14 cellular contexts compared by ENCODE assay signal in genomic region chr14:50533806-50534205, GRCh38. TPM values are rescaled to one million over a fixed set of nuclear protein-coding genes. Genes with fewer than 3 reads are reported as not detected.
DNase-seq lines count a peak whose midpoint lies in the region; ATAC-seq and TF ChIP-seq lines count a peak whose summit lies in the region.
"Had no signal": no experiment of that assay in that cellular context is flagged by ENCODE, and none has a peak within 500 bp of the region (broad histone marks: within the 10 kb centered on the region; RNA-seq: fewer than 3 reads in every experiment).

No MANE protein-coding gene starts in this region.

- H3K36me3 ChIP-seq in BLaER1 (peaks cover 4% of the 10 kb centered on the region; the same call in 1 of the 2 replicates), MM.1S (replicated peaks; ENCODE audit: insufficient read depth, low read length) (no peaks in the 10 kb centered on the region), mammary epithelial cell (ENCODE audit: insufficient read depth, low read length) (no peaks in the 10 kb centered on the region)
- H3K36me3 ChIP-seq: adrenal gland had no signal

- H3K79me2 ChIP-seq in MM.1S (ENCODE audit: low read length) (peaks cover 31% of the 10 kb centered on the region), mammary epithelial cell (ENCODE audit: insufficient read depth, low read length) (peaks cover 35% of the 10 kb centered on the region)

- no peaks in the 10 kb centered on the region for H3K27me3 ChIP-seq in BLaER1
- no peaks in the 10 kb centered on the region for H3K27me3 ChIP-seq in MM.1S (replicated peaks; ENCODE audit: insufficient read depth, low read length)
- H3K27me3 ChIP-seq in mammary epithelial cell (ENCODE audit: insufficient read depth, low read length), result no peaks in the 10 kb centered on the region
- H3K27me3 ChIP-seq: adrenal gland had no signal

- H3K27me3 Mint-ChIP-seq in neural crest cell (ENCODE audit: low read depth), result no peaks in the 10 kb centered on the region

- H3K36me3 Mint-ChIP-seq in neural crest cell (ENCODE audit: low read depth), result peaks cover 6% of the 10 kb centered on the region

- H3K9ac ChIP-seq in BLaER1 (no peak overlapping the region), MM.1S (ENCODE audit: low read length) (no peak overlapping the region), mammary epithelial cell (ENCODE audit: insufficient read depth, low read length) (peak overlapping the region; percentile 62)
- H3K9ac ChIP-seq: parathyroid adenoma had no signal

- DNase-seq in MM.1S (no peak), mammary epithelial cell (peak; percentile 73), neural crest cell (ENCODE audit: low read depth, low spot score) (no peak), AML-193 (lab: John Stamatoyannopoulos, UW) (no peak)
- DNase-seq: activated CD4-positive, CD25-positive, alpha-beta regulatory T cell treated with anti-CD3 and anti-CD28 coated beads, Interleukin-2, amount 50 U/mL, for 72 hours; activated T-cell treated with anti-CD3 and anti-CD28 coated beads, Interleukin-2, amount 50 U/mL, for 48 hours; DND-41; T-helper 1 cell had no signal

- in situ Hi-C loops in mammary epithelial cell (cut with MboI; ENCODE audit: low sequenced_read_pairs in 2 of 2), result loop anchor here in 1 of 2 donors (25.0 kb wide), 1 partner anchor 672 kb away; the partner anchor contains the start of gene NEMF

- dilution Hi-C loops in mammary epithelial cell (cut with HindIII; ENCODE audit: low sequenced_read_pairs), result no loop called here

- H3K4me1 ChIP-seq in BLaER1 (peaks cover 37% of the 10 kb centered on the region), MM.1S (ENCODE audit: low read length) (0 out of 2 replicates have a peak, but pooled peaks cover 4% of the 10 kb centered on the region), mammary epithelial cell (ENCODE audit: insufficient read depth, low read length) (peaks cover 35% of the 10 kb centered on the region)

- no peaks in the 10 kb centered on the region for H3K9me2 ChIP-seq in MM.1S (replicated peaks; ENCODE audit: insufficient read depth, low read length)

- peaks cover 31% of the 10 kb centered on the region for H4K20me1 ChIP-seq in BLaER1
- H4K20me1 ChIP-seq in MM.1S (ENCODE audit: insufficient read depth, low read length), result no peaks in the 10 kb centered on the region; the same call in 1 of the 2 replicates
- no peaks in the 10 kb centered on the region for H4K20me1 ChIP-seq in mammary epithelial cell (ENCODE audit: insufficient read depth, low read length)

- H3K27ac ChIP-seq in BLaER1 (no peak overlapping the region), MM.1S (ENCODE audit: low read length) (no peak overlapping the region), mammary epithelial cell (ENCODE audit: insufficient read depth, low read depth, low read length) (peak overlapping the region; percentile 38)

- H3K4me2 ChIP-seq in BLaER1 (0 out of 2 replicates have a peak overlapping the region, but pooled peaks have one; percentile 80), MM.1S (ENCODE audit: low read depth, low read length) (peak overlapping the region; percentile 77; the same call in 1 of the 2 replicates), mammary epithelial cell (ENCODE audit: insufficient read depth, low read depth, low read length) (peak overlapping the region; percentile 94)

- H3K4me3 ChIP-seq in BLaER1 (no peak overlapping the region), MM.1S (ENCODE audit: low read length) (no peak overlapping the region), mammary epithelial cell (replicated peaks in 1 of 3; ENCODE audit: insufficient read depth in 1 of 3, low read depth in 2 of 3, low read length in 3 of 3) (no peak overlapping the region)

- WGBS in mammary epithelial cell (ENCODE audit: low coverage, missing lambda C conversion rate), result 4% methylated on average over 3 of the region's 3 CpGs

- H3K9me3 ChIP-seq in BLaER1 (peaks cover 24% of the 10 kb centered on the region), MM.1S (replicated peaks; ENCODE audit: insufficient read depth, low read length) (no peaks in the 10 kb centered on the region), mammary epithelial cell (replicated peaks; ENCODE audit: insufficient read depth, low read length) (no peaks in the 10 kb centered on the region)
- H3K9me3 ChIP-seq: adrenal gland had no signal

- peak overlapping the region; percentile 84 for H3K4me3 Mint-ChIP-seq in neural crest cell

- H3K9me3 Mint-ChIP-seq in neural crest cell, result peaks cover 10% of the 10 kb centered on the region

- H3F3A ChIP-seq in MM.1S (ENCODE audit: insufficient read depth, low read length), result peaks cover 10% of the 10 kb centered on the region; the same call in 1 of the 2 replicates

- CTCF ChIA-PET in mammary epithelial cell (lab: Charles Lee; ENCODE audit: low non-redundant PET), result no interaction called here

- H2AFZ ChIP-seq in MM.1S (ENCODE audit: low read length) (no peak overlapping the region), mammary epithelial cell (ENCODE audit: low read depth, low read length) (no peak overlapping the region)

- TF ChIP-seq CTCF in MM.1S (IDR thresholded peaks at IDR 0.05; ENCODE audit: low read length) (no peak), mammary epithelial cell (conservative IDR thresholded peaks at IDR 0.05 in 1 of 2, IDR thresholded peaks at IDR 0.05 in 1 of 2; ENCODE audit: extremely low read depth in 1 of 2, insufficient read depth in 1 of 2, low read depth in 1 of 2, low read length in 2 of 2) (no peak), neural crest cell (conservative IDR thresholded peaks at IDR 0.05) (no peak)

- BruUV-seq in mammary epithelial cell (replicated peaks; lab: Mats Ljungman, UMichigan), result no TSS peak

- intact Hi-C loops in mammary epithelial cell (cut with micrococcal nuclease), result loop anchor here (5.0 kb wide), 4 partner anchors 302 to 672 kb away; partner anchors contain the start of genes SOS2 and VCPKMT

- ATAC-seq in HG03135 (IDR thresholded peaks at IDR 0.05; ENCODE audit: unreplicated experiment), result no peak
- no peak for ATAC-seq in GM21723 (IDR thresholded peaks at IDR 0.05; ENCODE audit: unreplicated experiment)
- no peak for ATAC-seq in GM19035 (IDR thresholded peaks at IDR 0.05; ENCODE audit: unreplicated experiment)

- peaks cover 43% of the 10 kb centered on the region for H3K4me1 Mint-ChIP-seq in neural crest cell

- peak overlapping the region; percentile 6 for H3K27ac Mint-ChIP-seq in neural crest cell (ENCODE audit: unreplicated experiment)

RNA-seq across cellular contexts. Expression of gene MAP4K5, which starts 1.4 kb away (rescaled TPM):
- total RNA-seq in mammary epithelial cell, result 100 to 1,000 TPM in 1 of 2 donors, 10 to 100 TPM in 1; 67.6 to 123 TPM
- 13.0 TPM for polyA plus RNA-seq in mammary epithelial cell
- polyA minus RNA-seq in mammary epithelial cell, result 14.4 TPM
- total RNA-seq in neural crest cell, result 67.9 and 69.9 TPM in 2 replicates

RNA-seq across cellular contexts. Expression of gene ATL1, which starts 26.1 kb away (rescaled TPM):
- total RNA-seq in mammary epithelial cell, result 10 to 100 TPM in 1 of 2 donors, 1 to 10 TPM in 1; 7.5 to 21.2 TPM
- 9.7 TPM for polyA plus RNA-seq in mammary epithelial cell
- polyA minus RNA-seq in mammary epithelial cell, result 4.5 TPM
- total RNA-seq in neural crest cell, result 15.9 and 17.4 TPM in 2 replicates
